Comparison of ENCODE assay signal across 10 cellular contexts in genomic region chr4:30722092-30722915, GRCh38. TPM values are rescaled to one million over a fixed set of nuclear protein-coding genes. Genes with fewer than 3 reads are reported as not detected.
DNase-seq lines count a peak whose midpoint lies in the region; ATAC-seq and TF ChIP-seq lines count a peak whose summit lies in the region.
"Had no signal": no experiment of that assay in that cellular context is flagged by ENCODE, and none has a peak within 500 bp of the region (broad histone marks: within the 10 kb centered on the region; RNA-seq: fewer than 3 reads in every experiment).

No MANE protein-coding gene starts in this region.

- no peak for ATAC-seq in right lobe of liver
- ATAC-seq in HG03196 (IDR thresholded peaks at IDR 0.05; ENCODE audit: unreplicated experiment): no peak
- no peak for ATAC-seq in HG03342 (IDR thresholded peaks at IDR 0.05; ENCODE audit: unreplicated experiment)
- ATAC-seq: activated T-cell treated with anti-CD3 and anti-CD28 coated beads, Interleukin-2, amount 50 U/mL, for 4 hours had no signal

- peaks cover 28% of the 10 kb centered on the region for H3K27me3 Mint-ChIP-seq in HFFc6 (ENCODE audit: insufficient read depth)

- 6% methylated on average over 14 of the region's 95 CpGs for WGBS in right lobe of liver (ENCODE audit: insufficient coverage, low coverage, low lambda C conversion rate, missing lambda C conversion rate)

- H3K27ac ChIP-seq in coronary artery (peak overlapping the region; percentile 11 to 93), right lobe of liver (no peak overlapping the region), stomach smooth muscle (ENCODE audit: low read length) (peak overlapping the region; percentile 53)
- H3K27ac ChIP-seq: GM23248 had no signal

- H3K4me3 Mint-ChIP-seq in HFFc6: no peak overlapping the region
- H3K4me3 Mint-ChIP-seq: activated T-cell treated with anti-CD3 and anti-CD28 coated beads, Interleukin-2, amount 50 U/mL, for 4 hours had no signal

- H3K4me3 ChIP-seq in coronary artery (peak overlapping the region; percentile 91), right lobe of liver (peak overlapping the region; percentile 16 to 36 (median 21)), stomach smooth muscle (ENCODE audit: low read length in 2 of 2) (peak overlapping the region; percentile 88 to 97)

- TF ChIP-seq POLR2A in right lobe of liver (IDR thresholded peaks at IDR 0.05): no peak

- no peaks in the 10 kb centered on the region; the same call in 1 of the 2 replicates for H3K36me3 Mint-ChIP-seq in HFFc6 (ENCODE audit: low read depth)

- H3K27me3 ChIP-seq in right lobe of liver (peaks cover 0 to 4% of the 10 kb centered on the region in 2 donors), stomach smooth muscle (ENCODE audit: control insufficient read depth in 1 of 2, insufficient read depth in 2 of 2, low read length in 2 of 2) (no peaks in the 10 kb centered on the region)

- no peak overlapping the region for H3K27ac Mint-ChIP-seq in HFFc6

- intact Hi-C loops in right lobe of liver (cut with DNase I): no loop called here

- peaks cover 36% of the 10 kb centered on the region for H3K4me1 Mint-ChIP-seq in HFFc6 (ENCODE audit: low read depth)

- H3K9me3 Mint-ChIP-seq in HFFc6: peaks cover 6% of the 10 kb centered on the region
- H3K9me3 Mint-ChIP-seq: activated T-cell treated with anti-CD3 and anti-CD28 coated beads, Interleukin-2, amount 50 U/mL, for 4 hours had no signal

- H3K9ac ChIP-seq in stomach smooth muscle (ENCODE audit: low read length in 2 of 2): peak overlapping the region; percentile 43 to 68
- H3K9ac ChIP-seq: GM23248 had no signal

- TF ChIP-seq CTCF in HFFc6 (IDR thresholded peaks at IDR 0.05) (peak; percentile 26; the same call in 1 of the 2 replicates), coronary artery (IDR thresholded peaks at IDR 0.05) (peak; percentile 31), right lobe of liver (IDR thresholded peaks at IDR 0.05) (no peak)

- peaks cover 0 to 12% (median 0%) of the 10 kb centered on the region in 4 donors for H3K4me1 ChIP-seq in right lobe of liver
- peaks cover 24% of the 10 kb centered on the region for H3K4me1 ChIP-seq in stomach smooth muscle (ENCODE audit: control insufficient read depth, insufficient read depth, low read length)

- no peak for DNase-seq in HFFc6
- no peak for DNase-seq in coronary artery (ENCODE audit: low spot score)
- DNase-seq in right lobe of liver: no peak
- DNase-seq in COR-L47 (lab: John Stamatoyannopoulos, UW): no peak
- DNase-seq in NCI-H774 (lab: John Stamatoyannopoulos, UW): no peak
- DNase-seq: activated T-cell treated with anti-CD3 and anti-CD28 coated beads, Interleukin-2, amount 50 U/mL, for 4 hours had no signal

- no peaks in the 10 kb centered on the region for H3K36me3 ChIP-seq in right lobe of liver
- H3K36me3 ChIP-seq in stomach smooth muscle (ENCODE audit: control insufficient read depth in 2 of 2, insufficient read depth in 2 of 2, low read length in 2 of 2): peaks cover 2 to 3% of the 10 kb centered on the region in 2 donors

- H3K9me3 ChIP-seq in right lobe of liver (no peaks in the 10 kb centered on the region), stomach smooth muscle (ENCODE audit: control insufficient read depth in 2 of 2, low read length in 2 of 2) (no peaks in the 10 kb centered on the region)

RNA-seq across cellular contexts. Expression of gene PCDH7, which starts 2.1 kb away (rescaled TPM):
- total RNA-seq in HFFc6 (2021; fragmentation: NEBNext Ultra II Directional; extraction: Animal tissue kit (Norgen Biotek cat#: 25700)): 1 to 10 TPM in 2 of 6 experiments, under 1 TPM in 3, not detected in 1; 0.02 to 1.1 (median 0.23) TPM
- 1 to 10 TPM in 3 of 6 experiments, under 1 TPM in 3; 0.43 to 2.2 (median 1.1) TPM for total RNA-seq in right lobe of liver

Comparison
In these comparisons a context has a peak if more than half of its experiments do, and no peak if none do; other contexts are left out.
1. CTCF ChIP-seq: peak in HFFc6 (single experiment) and coronary artery (single experiment); none in right lobe of liver (0 of 4).
2. H3K27ac ChIP-seq: peak in coronary artery (2 of 2) and stomach smooth muscle (single experiment); none in right lobe of liver (0 of 3).
3. H3K4me3 ChIP-seq: peak in every context shown above with its lines; median percentile 92 in stomach smooth muscle; 91 in coronary artery; 21 in right lobe of liver.